Comparison of ENCODE assay signal across 13 cellular contexts in genomic region chrX:77500164-77500563, GRCh38. TPM values are rescaled to one million over a fixed set of nuclear protein-coding genes. Genes with fewer than 3 reads are reported as not detected.
"Had no signal": no experiment of that assay in that cellular context is flagged by ENCODE, and none has a peak within 500 bp of the region (broad histone marks: within the 10 kb centered on the region; RNA-seq: fewer than 3 reads in every experiment).

No MANE protein-coding gene starts in this region.

RNA-seq across cellular contexts. Expression of gene FGF16, which starts 53.0 kb away (rescaled TPM):
- total RNA-seq: activated B cell treated with CpG ODN at 0.5 μM for 24 hours; activated CD4-positive, alpha-beta memory T cell treated with anti-CD3 and anti-CD28 coated beads for 36 hours; activated CD4-positive, alpha-beta memory T cell treated with anti-CD3 and anti-CD28 coated beads, Interleukin-2, amount 10 ng/mL, durations not matched to agents 7 days and 5 days; activated CD4-positive, alpha-beta T cell treated with anti-CD3 and anti-CD28 coated beads for 36 hours; activated CD4-positive, alpha-beta T cell treated with anti-CD3 and anti-CD28 coated beads, Interleukin-2, amount 10 ng/mL, durations not matched to agents 24 days and 14 days; activated CD4-positive, alpha-beta T cell treated with anti-CD3 and anti-CD28 coated beads, Interleukin-2, amount 10 ng/mL, durations not matched to agents 7 days and 5 days; activated CD8-positive, alpha-beta memory T cell treated with anti-CD3 and anti-CD28 coated beads for 36 hours; activated CD8-positive, alpha-beta memory T cell treated with anti-CD3 and anti-CD28 coated beads, Interleukin-2, amount 10 ng/mL, durations not matched to agents 7 days and 5 days; activated CD8-positive, alpha-beta T cell treated with anti-CD3 and anti-CD28 coated beads for 36 hours; activated CD8-positive, alpha-beta T cell treated with anti-CD3 and anti-CD28 coated beads, Interleukin-2, amount 10 ng/mL, durations not matched to agents 7 days and 5 days; T-helper 1 cell treated with Interleukin-12 subunit alpha and Interleukin-12 subunit beta and Interleukin-4 antibody, amounts not matched to agents 30 ng/mL and 1 ng/mL, for 36 hours; T-helper 17 cell; T-helper 2 cell treated with Interferon-gamma antibody and Interleukin-4, amounts not matched to agents 100 ng/mL and 5 ng/mL, for 36 hours had no signal
